Comparison of ENCODE assay signal across 8 cellular contexts in the genomic region with DNA sequence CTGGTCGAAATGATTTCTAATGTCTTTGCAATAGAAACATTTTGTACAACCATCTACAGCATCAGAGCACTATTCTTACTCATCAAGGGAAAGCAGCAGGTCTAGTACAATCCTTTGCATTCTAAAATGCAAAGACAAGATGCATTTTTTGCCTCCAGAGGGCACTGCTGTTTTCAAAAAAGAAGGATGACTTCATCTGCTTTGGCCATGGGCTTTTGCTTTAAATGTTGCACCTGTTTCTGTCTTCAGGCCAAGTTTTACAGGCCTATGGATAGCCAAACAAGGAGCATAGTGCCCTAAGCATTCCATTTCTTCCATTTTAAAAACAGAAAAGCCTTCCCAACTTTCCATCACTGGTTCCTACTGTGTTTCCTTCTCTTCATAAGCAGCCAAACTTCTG. TPM values are rescaled to one million over a fixed set of nuclear protein-coding genes. Genes with fewer than 3 reads are reported as not detected.
DNase-seq lines count a peak whose midpoint lies in the region; ATAC-seq and TF ChIP-seq lines count a peak whose summit lies in the region.

No MANE protein-coding gene starts in this region.

- no peaks in the 10 kb centered on the region for H3K27me3 ChIP-seq in aorta (ENCODE audit: control insufficient read depth in 1 of 2, insufficient read depth in 2 of 2, low read length in 1 of 2)

- H3K27ac ChIP-seq in aorta (ENCODE audit: low read depth in 1 of 2, low read length in 2 of 2), result no peak overlapping the region

- H3K36me3 ChIP-seq in aorta (ENCODE audit: control insufficient read depth in 1 of 2, insufficient read depth in 2 of 2, low read length in 1 of 2), result peaks cover 4 to 7% of the 10 kb centered on the region in 2 donors

- peaks cover 39% of the 10 kb centered on the region for H3K4me1 Mint-ChIP-seq in activated CD4-positive, alpha-beta memory T cell treated with anti-CD3 and anti-CD28 coated beads for 36 hours (ENCODE audit: low read depth)
- H3K4me1 Mint-ChIP-seq in osteocyte (ENCODE audit: unreplicated experiment), result peaks cover 22% of the 10 kb centered on the region

- WGBS in aorta, 2 donors, result 90% methylated on average over 1 of the region's 1 CpG

- CTCF ChIA-PET in activated CD4-positive, alpha-beta memory T cell treated with anti-CD3 and anti-CD28 coated beads for 36 hours (lab: Charles Lee), result interaction anchor here (0.9 to 13.3 kb wide), 9 partner anchors 10 to 168 kb away, joined by 3 to 230 read pairs (median 4); partner anchors contain the start of gene PARP14

- TF ChIP-seq POLR2A in erythroblast (IDR thresholded peaks at IDR 0.05; ENCODE audit: low read length), result no peak

- TF ChIP-seq CTCF in HFF-Myc (IDR thresholded peaks at IDR 0.05; ENCODE audit: low read depth, low read length, missing control alignments) (peak; percentile 54), osteocyte (IDR thresholded peaks at IDR 0.05) (peak; percentile 74)

- H3K4me3 ChIP-seq in HFF-Myc (replicated peaks; ENCODE audit: low read depth, low read length) (no peak overlapping the region), aorta (ENCODE audit: low read length in 2 of 2) (no peak overlapping the region)

- no peaks in the 10 kb centered on the region for H3K4me1 ChIP-seq in aorta (ENCODE audit: control insufficient read depth in 1 of 2, insufficient read depth in 2 of 2, low read length in 2 of 2)

- POLR2A ChIA-PET in activated CD4-positive, alpha-beta memory T cell treated with anti-CD3 and anti-CD28 coated beads for 36 hours (lab: Charles Lee), result interaction anchor here (0.6 to 1.3 kb wide), 2 partner anchors 18 to 119 kb away, joined by 4 read pairs; no protein-coding TSS in a partner anchor

- H3K4me3 Mint-ChIP-seq in activated CD4-positive, alpha-beta memory T cell treated with anti-CD3 and anti-CD28 coated beads for 36 hours, result no peak overlapping the region
- peak overlapping the region; percentile 18 for H3K4me3 Mint-ChIP-seq in osteocyte (ENCODE audit: unreplicated experiment)

- H3K27ac Mint-ChIP-seq in activated CD4-positive, alpha-beta memory T cell treated with anti-CD3 and anti-CD28 coated beads for 36 hours, result peak overlapping the region; percentile 1
- no peak overlapping the region for H3K27ac Mint-ChIP-seq in osteocyte (ENCODE audit: unreplicated experiment)

- H3K27me3 Mint-ChIP-seq in activated CD4-positive, alpha-beta memory T cell treated with anti-CD3 and anti-CD28 coated beads for 36 hours, result no peaks in the 10 kb centered on the region
- no peaks in the 10 kb centered on the region for H3K27me3 Mint-ChIP-seq in osteocyte (ENCODE audit: unreplicated experiment)

- intact Hi-C loops in activated CD4-positive, alpha-beta memory T cell treated with anti-CD3 and anti-CD28 coated beads for 36 hours (cut with micrococcal nuclease), result loop anchor here (1.0 to 10.0 kb wide), 3 partner anchors 119 to 726 kb away; partner anchors contain the start of genes EAF2, HSPBAP1 and IQCB1
- intact Hi-C loops in aorta (cut with DNase I), result loop anchor here (1.0 to 5.0 kb wide), 2 partner anchors 119 to 122 kb away; partner anchors contain the start of gene PARP14 (in 1 of the 2)

- ATAC-seq in HG03354 (IDR thresholded peaks at IDR 0.05; ENCODE audit: poor library complexity, severe bottlenecking, unreplicated experiment), result no peak
- no peak for ATAC-seq in aorta (ENCODE audit: low FRiP score)

- DNase-seq in DMS53 (lab: John Stamatoyannopoulos, UW) (peak; percentile 82), HFF-Myc (ENCODE audit: extremely low read depth, low read depth) (peak; percentile 53), NCI-H345 treated with DMSO at 0.1 percent for 48 hours (lab: John Stamatoyannopoulos, UW; ENCODE audit: unreplicated experiment) (peak; percentile 5), erythroblast (lab: John Stamatoyannopoulos, UW) (peak; percentile 52 to 71), osteocyte (ENCODE audit: extremely low spot score, unreplicated experiment) (no peak), aorta (no peak)
- peak; percentile 60 for DNase-seq in activated CD4-positive, alpha-beta memory T cell treated with anti-CD3 and anti-CD28 coated beads for 36 hours

- H3K9me3 Mint-ChIP-seq in activated CD4-positive, alpha-beta memory T cell treated with anti-CD3 and anti-CD28 coated beads for 36 hours, result no peaks in the 10 kb centered on the region
- H3K9me3 Mint-ChIP-seq in osteocyte (ENCODE audit: unreplicated experiment), result no peaks in the 10 kb centered on the region

- peaks cover 37% of the 10 kb centered on the region for H3K36me3 Mint-ChIP-seq in activated CD4-positive, alpha-beta memory T cell treated with anti-CD3 and anti-CD28 coated beads for 36 hours
- peaks cover 18% of the 10 kb centered on the region for H3K36me3 Mint-ChIP-seq in osteocyte (ENCODE audit: unreplicated experiment)

- H3K9me3 ChIP-seq in aorta (ENCODE audit: control insufficient read depth, low read length), result no peaks in the 10 kb centered on the region

RNA-seq across cellular contexts. Expression of gene PARP9, which starts 3.4 kb away (rescaled TPM):
- 10 to 100 TPM; 38.1 to 38.4 TPM for total RNA-seq in activated CD4-positive, alpha-beta memory T cell treated with anti-CD3 and anti-CD28 coated beads for 36 hours
- total RNA-seq in osteocyte (18.4 and 18.9 TPM in 2 replicates), aorta (10 to 100 TPM; 30.4 to 41.9 TPM)
- 10 to 100 TPM; 13.5 to 20.5 TPM for polyA plus RNA-seq in aorta

RNA-seq across cellular contexts. Expression of gene DTX3L, which starts 3.5 kb away (rescaled TPM):
- total RNA-seq in activated CD4-positive, alpha-beta memory T cell treated with anti-CD3 and anti-CD28 coated beads for 36 hours, result 10 to 100 TPM; 39.6 to 40.8 TPM
- total RNA-seq in osteocyte, result 33.7 and 37.4 TPM in 2 replicates
- 10 to 100 TPM; 26.6 to 33.3 TPM for total RNA-seq in aorta
- 1 to 10 TPM; 5.5 to 6.0 TPM for polyA plus RNA-seq in aorta

RNA-seq across cellular contexts. Expression of gene PARP15, which starts 16.8 kb away (rescaled TPM):
- total RNA-seq in activated CD4-positive, alpha-beta memory T cell treated with anti-CD3 and anti-CD28 coated beads for 36 hours, result 10 to 100 TPM in 1 of 2 experiments, 1 to 10 TPM in 1; 9.1 to 11.0 TPM
- 0.08 TPM in 1 of 2 replicates, not detected in the other for total RNA-seq in osteocyte
- 1 to 10 TPM; 2.3 to 7.3 TPM for total RNA-seq in aorta
- polyA plus RNA-seq in aorta, result under 1 TPM; 0.13 to 0.28 TPM

RNA-seq across cellular contexts. Expression of gene KPNA1, which starts 45.9 kb away (rescaled TPM):
- 10 to 100 TPM; 43.4 to 46.0 TPM for total RNA-seq in activated CD4-positive, alpha-beta memory T cell treated with anti-CD3 and anti-CD28 coated beads for 36 hours
- total RNA-seq in osteocyte (71.5 and 73.4 TPM in 2 replicates), aorta (10 to 100 TPM; 71.8 to 74.1 TPM)
- 10 to 100 TPM; 11.6 to 14.9 TPM for polyA plus RNA-seq in aorta

Comparison
In these comparisons a context has a peak if more than half of its experiments do, and no peak if none do; other contexts are left out.
1. DNase-seq: peak in DMS53 (single experiment), HFF-Myc (single experiment), NCI-H345 treated with DMSO at 0.1 percent for 48 hours (single experiment), activated CD4-positive, alpha-beta memory T cell treated with anti-CD3 and anti-CD28 coated beads for 36 hours (single experiment) and erythroblast (2 of 2); none in osteocyte (single experiment) and aorta (0 of 2).